Comparison of ENCODE assay signal across 8 cellular contexts in the genomic region with DNA sequence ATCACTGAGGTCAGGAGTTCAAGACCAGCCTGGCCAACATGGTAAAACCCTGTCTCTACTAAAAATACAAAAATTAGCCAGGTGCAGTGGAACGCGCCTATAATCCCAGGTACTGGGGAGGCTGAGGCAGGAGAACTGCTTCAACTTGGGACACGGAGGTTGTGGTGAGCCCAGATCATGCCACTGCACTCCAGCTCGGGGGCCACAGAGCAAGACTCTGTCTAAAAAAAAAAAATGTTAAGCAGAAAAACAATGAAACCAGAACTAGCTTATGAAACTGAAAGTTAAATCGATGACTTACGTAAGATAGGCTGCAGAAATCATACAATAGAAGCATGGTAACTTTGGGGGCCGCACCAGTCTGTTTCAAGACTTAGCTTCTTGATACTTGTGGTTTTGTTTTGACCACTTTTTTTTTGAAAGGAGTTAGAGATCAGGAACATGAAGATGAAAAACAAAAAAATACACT. TPM values are rescaled to one million over a fixed set of nuclear protein-coding genes. Genes with fewer than 3 reads are reported as not detected.
DNase-seq lines count a peak whose midpoint lies in the region; ATAC-seq lines count a peak whose summit lies in the region.

No MANE protein-coding gene starts in this region.

- peak overlapping the region; percentile 74 for H3K4me3 Mint-ChIP-seq in activated CD8-positive, alpha-beta memory T cell treated with anti-CD3 and anti-CD28 coated beads, Interleukin-2, amount 10 ng/mL, durations not matched to agents 7 days and 5 days

- no peaks in the 10 kb centered on the region; the same call in 1 of the 2 replicates for H3K27me3 ChIP-seq in H7 (ENCODE audit: control insufficient read depth, insufficient read depth, low read length)

- H3K4me3 ChIP-seq in H7 (ENCODE audit: insufficient read depth, low read depth, low read length), result no peak overlapping the region

- CTCF ChIA-PET in activated CD8-positive, alpha-beta memory T cell treated with anti-CD3 and anti-CD28 coated beads, Interleukin-2, amount 10 ng/mL, durations not matched to agents 7 days and 5 days (lab: Charles Lee), result interaction anchor here (0.6 to 3.0 kb wide), 8 partner anchors 9 to 659 kb away, joined by 3 to 19 read pairs (median 5); no protein-coding TSS in a partner anchor

- H3K36me3 Mint-ChIP-seq in activated CD8-positive, alpha-beta memory T cell treated with anti-CD3 and anti-CD28 coated beads, Interleukin-2, amount 10 ng/mL, durations not matched to agents 7 days and 5 days, result peaks cover 3% of the 10 kb centered on the region

- no peaks in the 10 kb centered on the region for H3K9me3 Mint-ChIP-seq in activated CD8-positive, alpha-beta memory T cell treated with anti-CD3 and anti-CD28 coated beads, Interleukin-2, amount 10 ng/mL, durations not matched to agents 7 days and 5 days (ENCODE audit: low read depth)

- peak overlapping the region; percentile 99 for H3K27ac Mint-ChIP-seq in activated CD8-positive, alpha-beta memory T cell treated with anti-CD3 and anti-CD28 coated beads, Interleukin-2, amount 10 ng/mL, durations not matched to agents 7 days and 5 days

- DNase-seq in Ammon's horn (ENCODE audit: low spot score) (peak; percentile 30), midbrain (lab: John Stamatoyannopoulos, UW) (peak; percentile 2), NCI-H1092 treated with DMSO at 0.1 percent for 48 hours (lab: John Stamatoyannopoulos, UW) (no peak), H7 (no peak), superior temporal gyrus (ENCODE audit: extremely low spot score) (no peak)
- peak; percentile 87 for DNase-seq in activated CD8-positive, alpha-beta memory T cell treated with anti-CD3 and anti-CD28 coated beads, Interleukin-2, amount 10 ng/mL, durations not matched to agents 7 days and 5 days

- peak; percentile 84 for ATAC-seq in GM19467 (IDR thresholded peaks at IDR 0.05; ENCODE audit: unreplicated experiment)
- ATAC-seq in HG03521 (IDR thresholded peaks at IDR 0.05; ENCODE audit: unreplicated experiment), result peak; percentile 95
- ATAC-seq in activated CD8-positive, alpha-beta memory T cell treated with anti-CD3 and anti-CD28 coated beads, Interleukin-2, amount 10 ng/mL, durations not matched to agents 7 days and 5 days, result peak; percentile 85

- H3K27me3 Mint-ChIP-seq in activated CD8-positive, alpha-beta memory T cell treated with anti-CD3 and anti-CD28 coated beads, Interleukin-2, amount 10 ng/mL, durations not matched to agents 7 days and 5 days, result no peaks in the 10 kb centered on the region

- H3K36me3 ChIP-seq in H7 (replicated peaks; ENCODE audit: control insufficient read depth, insufficient read depth, low read length), result no peaks in the 10 kb centered on the region

- peaks cover 65% of the 10 kb centered on the region for H3K4me1 Mint-ChIP-seq in activated CD8-positive, alpha-beta memory T cell treated with anti-CD3 and anti-CD28 coated beads, Interleukin-2, amount 10 ng/mL, durations not matched to agents 7 days and 5 days

RNA-seq across cellular contexts. Expression of gene GPR155, which starts 6.2 kb away (rescaled TPM):
- total RNA-seq in activated CD8-positive, alpha-beta memory T cell treated with anti-CD3 and anti-CD28 coated beads, Interleukin-2, amount 10 ng/mL, durations not matched to agents 7 days and 5 days, result 10 to 100 TPM in 1 of 2 experiments, 1 to 10 TPM in 1; 7.1 to 13.5 TPM
- 0.26 and 0.42 TPM in 2 replicates for total RNA-seq in H7 (2014; rRNA removed; shearing (Covaris generic))

Comparison
In these comparisons a context has a peak if more than half of its experiments do, and no peak if none do; other contexts are left out.
1. DNase-seq: peak in Ammon's horn (single experiment), activated CD8-positive, alpha-beta memory T cell treated with anti-CD3 and anti-CD28 coated beads, Interleukin-2, amount 10 ng/mL, durations not matched to agents 7 days and 5 days (single experiment) and midbrain (single experiment); none in NCI-H1092 treated with DMSO at 0.1 percent for 48 hours (single experiment), H7 (single experiment) and superior temporal gyrus (single experiment).
2. Peak in every context shown above with its lines, with median percentiles within 50 percentile points of each other: ATAC-seq.